ENCODE assay signal across 13 cellular contexts in the genomic region with DNA sequence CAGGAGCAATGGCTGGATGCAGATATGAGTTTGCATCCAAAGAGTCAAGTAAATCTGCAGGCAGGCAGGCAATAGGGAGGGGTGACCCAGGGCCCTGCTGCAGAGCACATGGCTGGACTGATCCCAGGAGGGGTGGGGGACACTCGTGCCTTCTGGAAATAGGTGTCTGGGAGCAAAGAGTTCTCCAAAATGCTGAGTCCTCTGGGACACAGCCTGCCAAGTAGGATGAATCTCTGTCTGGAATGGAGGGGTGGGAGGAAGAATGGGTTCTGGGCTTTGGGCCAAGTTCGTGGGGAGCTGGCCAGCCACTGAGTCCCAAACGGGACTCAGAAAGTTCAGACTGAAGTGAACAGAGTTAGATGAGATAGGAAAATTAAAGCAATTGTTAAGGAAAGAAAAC.
DNase-seq lines count a peak whose midpoint lies in the region; ATAC-seq and TF ChIP-seq lines count a peak whose summit lies in the region.
"Had no signal": no experiment of that assay in that cellular context is flagged by ENCODE, and none has a peak within 500 bp of the region (broad histone marks: within the 10 kb centered on the region; RNA-seq: fewer than 3 reads in every experiment).

No MANE protein-coding gene starts in this region.

- H3K4me3 Mint-ChIP-seq in CD14-positive monocyte, result no peak overlapping the region
- H3K4me3 Mint-ChIP-seq: endodermal cell had no signal

- 24 to 27% methylated on average over 3 of the region's 3 CpGs for WGBS in upper lobe of left lung, 2 donors

- peaks cover 0 to 6% (median 0%) of the 10 kb centered on the region in 7 donors for H3K9me3 Mint-ChIP-seq in CD14-positive monocyte
- H3K9me3 Mint-ChIP-seq: endodermal cell had no signal

- no peaks in the 10 kb centered on the region for H3K27me3 ChIP-seq in upper lobe of left lung

- H3K27me3 Mint-ChIP-seq in CD14-positive monocyte (ENCODE audit: low read depth in 3 of 3), result peaks cover 8 to 18% (median 17%) of the 10 kb centered on the region in 3 donors

- no peaks in the 10 kb centered on the region for H3K36me3 ChIP-seq in upper lobe of left lung

- ATAC-seq in upper lobe of left lung (ENCODE audit: low FRiP score in 2 of 2), result peak; percentile 50 to 75
- no peak for ATAC-seq in GM19035 (IDR thresholded peaks at IDR 0.05; ENCODE audit: unreplicated experiment)
- ATAC-seq in HG02763 (IDR thresholded peaks at IDR 0.05; ENCODE audit: unreplicated experiment), result no peak

- peak; percentile 2 for DNase-seq in DMS 273 (lab: John Stamatoyannopoulos, UW; ENCODE audit: unreplicated experiment)
- no peak for DNase-seq in DMS 273 treated with DMSO at 0.1 percent for 48 hours (lab: John Stamatoyannopoulos, UW)
- peak; percentile 5 for DNase-seq in cerebellar cortex (ENCODE audit: low spot score)
- DNase-seq in kidney glomerular epithelial cell (lab: John Stamatoyannopoulos, UW), result peak; percentile 31
- DNase-seq in upper lobe of left lung, result no peak
- no peak for DNase-seq in CD14-positive monocyte (ENCODE audit: low spot score)
- DNase-seq: endodermal cell; NCI-H69; stimulated activated CD4-positive, alpha-beta T cell treated with anti-CD3 and anti-CD28 coated beads, Interleukin-1b, Interleukin-23, amount 100 ng/mL, for 48 hours; trophoblast cell had no signal

- H3K27ac Mint-ChIP-seq in CD14-positive monocyte, result no peak overlapping the region
- H3K27ac Mint-ChIP-seq: endodermal cell had no signal

- no peaks in the 10 kb centered on the region for H3K4me1 Mint-ChIP-seq in CD14-positive monocyte

- no peaks in the 10 kb centered on the region for H3K36me3 Mint-ChIP-seq in CD14-positive monocyte

- no peak for TF ChIP-seq EP300 in upper lobe of left lung (IDR thresholded peaks at IDR 0.05)

- no peak for TF ChIP-seq CTCF in upper lobe of left lung (IDR thresholded peaks at IDR 0.05)
- TF ChIP-seq CTCF in CD14-positive monocyte (IDR thresholded peaks at IDR 0.05), result no peak

- no peak overlapping the region for H3K4me3 ChIP-seq in upper lobe of left lung

- intact Hi-C loops in CD14-positive monocyte (cut with micrococcal nuclease), result no loop called here

- no peak overlapping the region for H3K27ac ChIP-seq in upper lobe of left lung
- H3K27ac ChIP-seq: 22Rv1 had no signal

- TF ChIP-seq POLR2A in upper lobe of left lung (IDR thresholded peaks at IDR 0.05), result no peak

- no peaks in the 10 kb centered on the region for H3K9me3 ChIP-seq in upper lobe of left lung

- H3K4me1 ChIP-seq in upper lobe of left lung, result no peaks in the 10 kb centered on the region

Comparison
In these comparisons a context has a peak if more than half of its experiments do, and no peak if none do; other contexts are left out.
1. DNase-seq: peak in DMS 273 (single experiment), cerebellar cortex (single experiment) and kidney glomerular epithelial cell (single experiment); none in DMS 273 treated with DMSO at 0.1 percent for 48 hours (single experiment), upper lobe of left lung (0 of 2) and CD14-positive monocyte (single experiment).
2. ATAC-seq: peak in upper lobe of left lung (2 of 2); none in GM19035 (single experiment) and HG02763 (single experiment).